In genomic region chr9:121748727-121749546, GRCh38 we compare ENCODE assay signal across 12 cellular contexts.
DNase-seq lines count a peak whose midpoint lies in the region; ATAC-seq and TF ChIP-seq lines count a peak whose summit lies in the region.
"Had no signal": no experiment of that assay in that cellular context is flagged by ENCODE, and none has a peak within 500 bp of the region (broad histone marks: within the 10 kb centered on the region; RNA-seq: fewer than 3 reads in every experiment).

No MANE protein-coding gene starts in this region.

- 22 to 33% (median 27%) methylated on average over 11 of the region's 11 CpGs for WGBS in psoas muscle, 3 donors
- 77% methylated on average over 11 of the region's 11 CpGs for WGBS in smooth muscle cell (ENCODE audit: low lambda C conversion rate)

- H3K27ac ChIP-seq in ACC112 (ENCODE audit: low read depth, low read length) (peak overlapping the region; percentile 58), psoas muscle (peak overlapping the region; percentile 69), smooth muscle cell (ENCODE audit: low read depth) (no peak overlapping the region)

- ATAC-seq in psoas muscle, result peak; percentile 45 to 56 (median 49)
- ATAC-seq: left colon had no signal

- H3K27me3 ChIP-seq in ACC112 (ENCODE audit: insufficient read depth, low read length), result no peaks in the 10 kb centered on the region
- no peaks in the 10 kb centered on the region for H3K27me3 ChIP-seq in psoas muscle (ENCODE audit: insufficient read depth in 3 of 3, low read length in 2 of 3)
- no peaks in the 10 kb centered on the region for H3K27me3 ChIP-seq in smooth muscle cell (ENCODE audit: low read depth)

- intact Hi-C loops in cardiac septum (cut with DNase I) (loop anchor here (2.0 kb wide), 1 partner anchor 242 kb away; no protein-coding TSS in a partner anchor), psoas muscle (cut with DNase I) (loop anchor here in 1 of 2 donors (2.0 kb wide), 1 partner anchor 16 kb away; no protein-coding TSS in a partner anchor)

- no peak overlapping the region for H3K4me2 ChIP-seq in smooth muscle cell

- H3K4me1 ChIP-seq in ACC112 (ENCODE audit: control insufficient read depth, insufficient read depth, low read length, unreplicated experiment), result peaks cover 32% of the 10 kb centered on the region
- peaks cover 89% of the 10 kb centered on the region for H3K4me1 ChIP-seq in psoas muscle
- H3K4me1 ChIP-seq in smooth muscle cell (ENCODE audit: low read depth), result peaks cover 24% of the 10 kb centered on the region

- H4K20me1 ChIP-seq in smooth muscle cell (ENCODE audit: low read depth), result peaks cover 99% of the 10 kb centered on the region

- no peaks in the 10 kb centered on the region for H3K36me3 ChIP-seq in ACC112 (ENCODE audit: insufficient read depth, low read length)
- no peaks in the 10 kb centered on the region for H3K36me3 ChIP-seq in psoas muscle (ENCODE audit: insufficient read depth in 1 of 2, low read depth in 1 of 2)
- no peaks in the 10 kb centered on the region for H3K36me3 ChIP-seq in smooth muscle cell (ENCODE audit: low read depth)

- H2AFZ ChIP-seq in ACC112 (ENCODE audit: low read length, unreplicated experiment), result no peak overlapping the region
- no peak overlapping the region for H2AFZ ChIP-seq in smooth muscle cell (ENCODE audit: low read depth)

- H3K79me2 ChIP-seq in ACC112 (ENCODE audit: control insufficient read depth, insufficient read depth, low read length, unreplicated experiment) (peaks cover 2% of the 10 kb centered on the region), smooth muscle cell (ENCODE audit: low read depth) (peaks cover 60% of the 10 kb centered on the region)

- no peaks in the 10 kb centered on the region for H3F3A ChIP-seq in smooth muscle cell (ENCODE audit: low read depth)

- H3K9me3 ChIP-seq in psoas muscle (no peaks in the 10 kb centered on the region), smooth muscle cell (replicated peaks; ENCODE audit: low read depth) (no peaks in the 10 kb centered on the region)

- DNase-seq in SW480 (ENCODE audit: low spot score) (peak; percentile 14), cardiac septum (ENCODE audit: low spot score) (peak; percentile 86), psoas muscle (peak; percentile 70 to 84), NCI-H1048 (lab: John Stamatoyannopoulos, UW) (no peak), smooth muscle cell (lab: John Stamatoyannopoulos, UW; ENCODE audit: unreplicated experiment) (no peak), OCI-M2 (lab: John Stamatoyannopoulos, UW; ENCODE audit: unreplicated experiment) (no peak)
- no peak for DNase-seq in stimulated activated CD4-positive, alpha-beta T cell treated with anti-CD3 and anti-CD28 coated beads, Interleukin-4, amount 100 ng/mL, for 4 hours
- DNase-seq: activated naive CD8-positive, alpha-beta T cell treated with anti-CD3 and anti-CD28 coated beads, Interleukin-2, amount 50 U/mL, for 24 hours; erythroblast; left colon; stimulated activated CD4-positive, alpha-beta T cell treated with anti-CD3 and anti-CD28 coated beads, Interleukin-12 subunit alpha, Interleukin-12 subunit beta, amount 100 ng/mL, for 4 hours had no signal

- TF ChIP-seq CTCF in psoas muscle (IDR thresholded peaks at IDR 0.05), result no peak
- TF ChIP-seq CTCF in smooth muscle cell (IDR thresholded peaks at IDR 0.05; ENCODE audit: borderline replicate concordance, insufficient read depth, poor library complexity, severe bottlenecking), result no peak

- no peak overlapping the region for H3K9ac ChIP-seq in smooth muscle cell (ENCODE audit: low read depth)

- no peak overlapping the region for H3K4me3 ChIP-seq in ACC112 (ENCODE audit: low read depth, low read length)
- H3K4me3 ChIP-seq in psoas muscle, result peak overlapping the region; percentile 11
- H3K4me3 ChIP-seq in smooth muscle cell, result no peak overlapping the region

Comparison
In these comparisons a context has a peak if more than half of its experiments do, and no peak if none do; other contexts are left out.
1. DNase-seq: peak in SW480 (single experiment), cardiac septum (single experiment) and psoas muscle (2 of 2); none in NCI-H1048 (single experiment), smooth muscle cell (single experiment), stimulated activated CD4-positive, alpha-beta T cell treated with anti-CD3 and anti-CD28 coated beads, Interleukin-4, amount 100 ng/mL, for 4 hours (0 of 2) and OCI-M2 (single experiment).